ENCODE assay signal across 10 cellular contexts in the genomic region with DNA sequence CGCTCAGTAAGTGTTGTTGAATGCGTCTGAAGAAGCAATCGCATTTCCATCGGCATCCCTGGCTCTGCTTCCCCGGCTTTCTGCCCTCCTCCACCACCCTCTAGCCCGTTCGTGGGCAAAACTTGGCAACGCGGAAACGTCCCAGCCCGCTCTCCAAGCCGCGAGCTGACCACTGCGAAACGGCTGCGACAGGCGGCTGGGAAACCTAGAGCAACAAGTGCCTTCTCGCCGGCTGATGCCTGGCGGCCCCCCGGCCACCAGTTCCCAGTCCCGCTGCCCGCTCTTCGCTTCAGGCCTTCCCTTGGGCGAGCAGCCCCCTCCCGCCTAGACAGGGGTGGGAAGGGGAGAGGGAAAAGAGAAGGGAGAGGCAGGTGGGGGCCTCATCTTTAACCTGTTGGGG. TPM values are rescaled to one million over a fixed set of nuclear protein-coding genes. Genes with fewer than 3 reads are reported as not detected.
DNase-seq lines count a peak whose midpoint lies in the region; ATAC-seq and FAIRE-seq lines count a peak whose summit lies in the region.
"Had no signal": no experiment of that assay in that cellular context is flagged by ENCODE, and none has a peak within 500 bp of the region (broad histone marks: within the 10 kb centered on the region; RNA-seq: fewer than 3 reads in every experiment).

No MANE protein-coding gene starts in this region.

- H3K36me3 Mint-ChIP-seq in activated T-cell treated with anti-CD3 and anti-CD28 coated beads, Interleukin-2, amount 50 U/mL, for 24 hours (ENCODE audit: low read depth): no peaks in the 10 kb centered on the region
- H3K36me3 Mint-ChIP-seq in activated T-helper 17 cell treated with anti-CD3 and anti-CD28 coated beads, Interleukin-2, amount 50 U/mL, for 72 hours (ENCODE audit: low read depth): no peaks in the 10 kb centered on the region

- H3K4me1 Mint-ChIP-seq in activated T-cell treated with anti-CD3 and anti-CD28 coated beads, Interleukin-2, amount 50 U/mL, for 24 hours (ENCODE audit: low read depth): peaks cover 38% of the 10 kb centered on the region
- no peaks in the 10 kb centered on the region for H3K4me1 Mint-ChIP-seq in activated T-helper 17 cell treated with anti-CD3 and anti-CD28 coated beads, Interleukin-2, amount 50 U/mL, for 72 hours

- H3K36me3 ChIP-seq in stomach smooth muscle (ENCODE audit: control insufficient read depth in 2 of 2, insufficient read depth in 2 of 2, low read length in 2 of 2): no peaks in the 10 kb centered on the region
- no peaks in the 10 kb centered on the region for H3K36me3 ChIP-seq in small intestine (ENCODE audit: control insufficient read depth in 2 of 2, insufficient read depth in 2 of 2, low read length in 2 of 2)

- H3K9me3 ChIP-seq in stomach smooth muscle (ENCODE audit: control insufficient read depth in 2 of 2, low read length in 2 of 2) (no peaks in the 10 kb centered on the region), small intestine (ENCODE audit: control insufficient read depth, low read depth) (no peaks in the 10 kb centered on the region)

- H3K4me1 ChIP-seq in stomach smooth muscle (ENCODE audit: control insufficient read depth, insufficient read depth, low read length): peaks cover 37% of the 10 kb centered on the region
- H3K4me1 ChIP-seq in small intestine (ENCODE audit: control insufficient read depth in 2 of 2, insufficient read depth in 1 of 2, low read depth in 1 of 2, low read length in 1 of 2): no peaks in the 10 kb centered on the region

- H3K9me3 Mint-ChIP-seq in activated T-cell treated with anti-CD3 and anti-CD28 coated beads, Interleukin-2, amount 50 U/mL, for 24 hours: no peaks in the 10 kb centered on the region
- H3K9me3 Mint-ChIP-seq in activated T-helper 17 cell treated with anti-CD3 and anti-CD28 coated beads, Interleukin-2, amount 50 U/mL, for 72 hours: no peaks in the 10 kb centered on the region

- peaks cover 91% of the 10 kb centered on the region for H3K27me3 Mint-ChIP-seq in activated T-cell treated with anti-CD3 and anti-CD28 coated beads, Interleukin-2, amount 50 U/mL, for 24 hours
- H3K27me3 Mint-ChIP-seq in activated T-helper 17 cell treated with anti-CD3 and anti-CD28 coated beads, Interleukin-2, amount 50 U/mL, for 72 hours: peaks cover 40% of the 10 kb centered on the region

- peak overlapping the region; percentile 54 for H3K4me3 Mint-ChIP-seq in activated T-cell treated with anti-CD3 and anti-CD28 coated beads, Interleukin-2, amount 50 U/mL, for 24 hours
- H3K4me3 Mint-ChIP-seq in activated T-helper 17 cell treated with anti-CD3 and anti-CD28 coated beads, Interleukin-2, amount 50 U/mL, for 72 hours: peak overlapping the region; percentile 64

- FAIRE-seq in small intestine (lab: Jason Lieb, UNC): no peak
- FAIRE-seq: kidney had no signal

- WGBS in small intestine, 3 donors: 2 to 18% (median 7%) methylated on average over 22 to 26 of the region's 26 CpGs

- H3K9ac ChIP-seq in stomach smooth muscle (ENCODE audit: low read length in 2 of 2): peak overlapping the region in 1 of 2 donors; percentile 47

- H3K4me3 ChIP-seq in stomach smooth muscle (ENCODE audit: low read length in 2 of 2): peak overlapping the region; percentile 57 to 74
- peak overlapping the region in 1 of 2 donors; percentile 9 for H3K4me3 ChIP-seq in small intestine (ENCODE audit: low read depth in 1 of 2, low read length in 2 of 2)

- H3K27me3 ChIP-seq in stomach smooth muscle (ENCODE audit: control insufficient read depth in 1 of 2, insufficient read depth in 2 of 2, low read length in 2 of 2) (peaks cover 0 to 51% of the 10 kb centered on the region in 2 donors), small intestine (ENCODE audit: control insufficient read depth in 2 of 2, insufficient read depth in 2 of 2, low read length in 2 of 2) (peaks cover 7 to 12% of the 10 kb centered on the region in 2 donors)

- no peak overlapping the region for H3K27ac ChIP-seq in stomach smooth muscle (ENCODE audit: low read length)
- no peak overlapping the region for H3K27ac ChIP-seq in small intestine (ENCODE audit: low read depth in 1 of 2, low read length in 1 of 2)

- no peak for ATAC-seq in activated T-helper 17 cell treated with anti-CD3 and anti-CD28 coated beads, Interleukin-2, amount 50 U/mL, for 72 hours (replicated peaks)
- ATAC-seq in HG02852 (IDR thresholded peaks at IDR 0.05; ENCODE audit: unreplicated experiment): no peak

- DNase-seq in activated T-cell treated with anti-CD3 and anti-CD28 coated beads, Interleukin-2, amount 50 U/mL, for 24 hours: peak; percentile 40
- DNase-seq in activated T-cell treated with anti-CD3 and anti-CD28 coated beads, Interleukin-2, amount 50 U/mL, for 1 hour: no peak
- DNase-seq in left kidney (ENCODE audit: low read depth, low spot score): peak; percentile 44
- no peak for DNase-seq in NCI-H446 (lab: John Stamatoyannopoulos, UW)
- DNase-seq in small intestine: no peak
- DNase-seq: kidney, SHP77 treated with DMSO at 0.1 percent for 48 hours had no signal

- H3K27ac Mint-ChIP-seq in activated T-cell treated with anti-CD3 and anti-CD28 coated beads, Interleukin-2, amount 50 U/mL, for 24 hours: no peak overlapping the region
- H3K27ac Mint-ChIP-seq in activated T-helper 17 cell treated with anti-CD3 and anti-CD28 coated beads, Interleukin-2, amount 50 U/mL, for 72 hours: no peak overlapping the region

RNA-seq across cellular contexts. Expression of a gene that starts 0.8 kb away (rescaled TPM):
- not detected for total RNA-seq in activated T-helper 17 cell treated with anti-CD3 and anti-CD28 coated beads, Interleukin-2, amount 50 U/mL, for 72 hours
- 1 to 10 TPM in 2 of 3 donors, not detected in 1; 1.3 to 2.0 TPM for polyA plus RNA-seq in small intestine

RNA-seq across cellular contexts. Expression of a gene that starts 27.8 kb away (rescaled TPM):
- total RNA-seq in activated T-helper 17 cell treated with anti-CD3 and anti-CD28 coated beads, Interleukin-2, amount 50 U/mL, for 72 hours: 1,000 to 10,000 TPM; 1,150 to 1,442 TPM
- 1,000 to 10,000 TPM in 2 of 3 donors, 100 to 1,000 TPM in 1; 548 to 1,411 (median 1,229) TPM for polyA plus RNA-seq in small intestine

Comparison
In these comparisons a context has a peak if more than half of its experiments do, and no peak if none do; other contexts are left out.
1. DNase-seq: peak in activated T-cell treated with anti-CD3 and anti-CD28 coated beads, Interleukin-2, amount 50 U/mL, for 24 hours (single experiment) and left kidney (single experiment); none in activated T-cell treated with anti-CD3 and anti-CD28 coated beads, Interleukin-2, amount 50 U/mL, for 1 hour (single experiment), NCI-H446 (0 of 2) and small intestine (single experiment).